In the genomic region with DNA sequence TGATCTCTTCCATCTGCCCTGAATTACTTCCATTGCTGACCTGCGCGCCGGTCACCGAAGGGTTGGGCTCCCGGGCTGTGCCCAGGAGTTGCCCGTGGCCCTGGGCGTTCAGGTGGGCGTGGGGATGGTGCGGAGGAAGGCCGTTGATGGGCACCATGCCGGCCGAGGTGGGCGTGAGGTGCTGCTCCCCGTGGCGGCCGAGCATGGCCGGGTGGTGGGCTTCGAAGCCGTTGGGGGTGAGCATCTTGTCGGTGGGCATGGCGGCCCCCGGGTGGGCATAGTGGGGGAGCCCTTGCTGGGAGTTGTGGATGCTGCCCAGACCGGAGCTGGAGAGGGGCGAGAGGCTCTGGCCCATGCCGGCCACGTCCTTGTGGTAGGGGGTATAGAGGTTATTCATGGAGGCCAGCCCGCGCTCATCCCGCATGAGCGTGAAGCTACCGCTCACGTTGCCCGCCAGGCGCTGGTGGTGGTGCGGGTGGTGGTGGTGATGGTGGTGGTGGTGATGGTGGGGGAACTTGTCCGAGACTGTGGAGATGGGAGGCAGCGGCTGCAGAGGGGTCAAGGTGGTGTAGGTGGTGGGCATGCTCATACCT, we compare ENCODE assay signal across 10 cellular contexts. TPM values are rescaled to one million over a fixed set of nuclear protein-coding genes. Genes with fewer than 3 reads are reported as not detected.
DNase-seq lines count a peak whose midpoint lies in the region; ATAC-seq, FAIRE-seq and TF ChIP-seq lines count a peak whose summit lies in the region.
"Had no signal": no experiment of that assay in that cellular context is flagged by ENCODE, and none has a peak within 500 bp of the region (broad histone marks: within the 10 kb centered on the region; RNA-seq: fewer than 3 reads in every experiment).

No MANE protein-coding gene starts in this region.

- H3K79me2 ChIP-seq in astrocyte (ENCODE audit: insufficient read depth, low read length), result no peaks in the 10 kb centered on the region

- H3K27ac ChIP-seq in heart left ventricle, result no peak overlapping the region
- no peak overlapping the region for H3K27ac ChIP-seq in astrocyte (ENCODE audit: low read depth, low read length)
- H3K27ac ChIP-seq in upper lobe of right lung, result no peak overlapping the region

- no peak for FAIRE-seq in astrocyte (lab: Jason Lieb, UNC)

- no peaks in the 10 kb centered on the region for H3K4me1 Mint-ChIP-seq in astrocyte (ENCODE audit: low read depth, unreplicated experiment)

- H3K27me3 ChIP-seq in heart left ventricle, result peaks cover 50 to 96% (median 88%) of the 10 kb centered on the region in 9 donors
- peaks cover 91% of the 10 kb centered on the region for H3K27me3 ChIP-seq in astrocyte (ENCODE audit: insufficient read depth, low read length)
- peaks cover 89% of the 10 kb centered on the region for H3K27me3 ChIP-seq in upper lobe of right lung

- H3K9me3 ChIP-seq in heart left ventricle (no peaks in the 10 kb centered on the region), astrocyte (ENCODE audit: insufficient read depth, low read depth, low read length) (peaks cover 3% of the 10 kb centered on the region), upper lobe of right lung (no peaks in the 10 kb centered on the region)

- H3K27me3 Mint-ChIP-seq in astrocyte (ENCODE audit: low read depth, unreplicated experiment), result peaks cover 79% of the 10 kb centered on the region

- DNase-seq in heart left ventricle (no peak), Right ventricle myocardium superior (no peak), astrocyte (ENCODE audit: low read depth) (no peak), mucosa of gallbladder (ENCODE audit: low spot score) (peak; percentile 10), upper lobe of right lung (no peak), NCI-H2227 treated with DMSO at 0.1 percent for 48 hours (lab: John Stamatoyannopoulos, UW) (no peak), A172 (ENCODE audit: low spot score) (no peak), GF-D8 (lab: John Stamatoyannopoulos, UW) (no peak)
- DNase-seq: activated CD4-positive, alpha-beta T cell treated with anti-CD3 and anti-CD28 coated beads, Interleukin-2, amount 50 U/mL, for 1 hour had no signal

- whole genome bisulfite sequencing in heart left ventricle, 4 donors, result 4 to 9% (median 6%) methylated on average over 25 to 37 of the region's 37 CpGs

- H3K4me1 ChIP-seq in heart left ventricle, result peaks cover 0 to 68% (median 29%) of the 10 kb centered on the region in 12 donors
- H3K4me1 ChIP-seq in astrocyte (ENCODE audit: insufficient read depth, low read length), result peaks cover 7% of the 10 kb centered on the region
- peaks cover 24% of the 10 kb centered on the region for H3K4me1 ChIP-seq in upper lobe of right lung

- peak overlapping the region; percentile 34 for H3K4me3 Mint-ChIP-seq in astrocyte (ENCODE audit: unreplicated experiment)

- peak overlapping the region; percentile 91 for H3K4me2 ChIP-seq in astrocyte (ENCODE audit: low read length)

- no peak overlapping the region for H3K27ac Mint-ChIP-seq in astrocyte (ENCODE audit: unreplicated experiment)
- H3K27ac Mint-ChIP-seq: CD14-positive monocyte had no signal

- H2AFZ ChIP-seq in astrocyte (ENCODE audit: low read depth, low read length), result no peak overlapping the region

- H3K9ac ChIP-seq in astrocyte (ENCODE audit: low read length), result no peak overlapping the region

- no peak for ATAC-seq in heart left ventricle
- ATAC-seq in Right ventricle myocardium superior (ENCODE audit: poor library complexity), result no peak
- ATAC-seq in upper lobe of right lung, result no peak

- TF ChIP-seq POLR2A in heart left ventricle (IDR thresholded peaks at IDR 0.05), result no peak

- intact Hi-C loops in heart left ventricle (cut with DNase I) (loop anchor here in 6 of 10 donors (5.0 to 10.0 kb wide), 5 partner anchors 68 to 928 kb away; no protein-coding TSS in a partner anchor), Right ventricle myocardium superior (cut with DNase I) (no loop called here), upper lobe of right lung (cut with DNase I) (no loop called here)

- peak overlapping the region in 8 of 12 donors; percentile 34 to 63 (median 52) for H3K4me3 ChIP-seq in heart left ventricle
- no peak overlapping the region for H3K4me3 ChIP-seq in astrocyte (ENCODE audit: insufficient read depth, low read depth, low read length)
- peak overlapping the region; percentile 52 for H3K4me3 ChIP-seq in upper lobe of right lung

- H3K36me3 Mint-ChIP-seq in astrocyte (ENCODE audit: low read depth, unreplicated experiment), result no peaks in the 10 kb centered on the region

- TF ChIP-seq CTCF in heart left ventricle (IDR thresholded peaks at IDR 0.05), result no peak
- no peak for TF ChIP-seq CTCF in astrocyte (IDR thresholded peaks at IDR 0.05; ENCODE audit: insufficient read depth, low read depth, low read length)
- TF ChIP-seq CTCF in upper lobe of right lung (IDR thresholded peaks at IDR 0.05), result no peak

- peaks cover 9% of the 10 kb centered on the region for H3K9me3 Mint-ChIP-seq in astrocyte (ENCODE audit: unreplicated experiment)

- H3K36me3 ChIP-seq in heart left ventricle, result no peaks in the 10 kb centered on the region
- no peaks in the 10 kb centered on the region for H3K36me3 ChIP-seq in astrocyte (ENCODE audit: insufficient read depth, low read length)
- no peaks in the 10 kb centered on the region for H3K36me3 ChIP-seq in upper lobe of right lung

- no peaks in the 10 kb centered on the region for H4K20me1 ChIP-seq in astrocyte (ENCODE audit: insufficient read depth, low read length)

RNA-seq across cellular contexts. Expression of gene ONECUT1, which starts 1.0 kb away (rescaled TPM):
- total RNA-seq in heart left ventricle (not detected), Right ventricle myocardium superior (not detected), astrocyte (0.14 and 0.32 TPM in 2 replicates), mucosa of gallbladder (184 TPM), upper lobe of right lung (not detected)
- not detected for polyA plus RNA-seq in heart left ventricle
- total RNA-seq in A172 (2014; rRNA removed; shearing (Covaris generic)), result 0.05 TPM in 1 of 2 replicates, not detected in the other
- polyA plus RNA-seq: CD14-positive monocyte had no signal

Comparison
In these comparisons a context has a peak if more than half of its experiments do, and no peak if none do; other contexts are left out.
1. intact Hi-C loops: an anchor here in heart left ventricle (5.0 to 10.0 kb wide); none called in Right ventricle myocardium superior and upper lobe of right lung.
2. RNA of gene ONECUT1, which starts 1.0 kb away (total RNA-seq): 184 TPM in mucosa of gallbladder (single experiment); 0.14 to 0.32 TPM in astrocyte, not detected in Right ventricle myocardium superior (single experiment), not detected in heart left ventricle, not detected in upper lobe of right lung (single experiment) and 0.05 TPM in A172; every median in the first group is over 100 times any median in the second.